ENCODE assay signal across 9 cellular contexts in the genomic region with DNA sequence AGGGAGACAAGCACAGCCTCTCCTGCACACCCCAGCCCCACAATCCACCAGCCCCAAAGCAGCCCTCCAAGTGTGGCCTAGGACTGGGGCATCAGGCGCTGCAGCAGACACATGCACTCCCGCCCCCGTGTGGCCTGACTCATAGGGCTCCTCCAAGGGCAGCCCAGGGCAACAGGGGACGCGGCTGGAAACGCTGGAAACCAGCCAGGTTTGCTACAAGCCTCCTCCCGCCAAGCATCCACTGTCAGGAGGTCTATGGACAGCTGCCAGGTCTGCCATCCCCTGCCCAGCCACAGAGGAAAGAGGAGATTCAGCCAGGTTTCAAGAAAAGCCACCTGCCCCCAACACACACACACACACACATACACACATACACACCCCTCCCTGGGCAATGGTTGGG. TPM values are rescaled to one million over a fixed set of nuclear protein-coding genes. Genes with fewer than 3 reads are reported as not detected.
DNase-seq lines count a peak whose midpoint lies in the region; ATAC-seq, FAIRE-seq and TF ChIP-seq lines count a peak whose summit lies in the region.
"Had no signal": no experiment of that assay in that cellular context is flagged by ENCODE, and none has a peak within 500 bp of the region (broad histone marks: within the 10 kb centered on the region; RNA-seq: fewer than 3 reads in every experiment).

No MANE protein-coding gene starts in this region.

- ATAC-seq in HG03095 (IDR thresholded peaks at IDR 0.05; ENCODE audit: unreplicated experiment) (no peak), HG02970 (IDR thresholded peaks at IDR 0.05; ENCODE audit: low FRiP score, unreplicated experiment) (no peak), HG02852 (IDR thresholded peaks at IDR 0.05; ENCODE audit: unreplicated experiment) (no peak)

- no peak overlapping the region for H3K27ac Mint-ChIP-seq in progenitor cell of endocrine pancreas
- H3K27ac Mint-ChIP-seq: activated naive CD8-positive, alpha-beta T cell treated with anti-CD3 and anti-CD28 coated beads, Interleukin-2, amount 10 ng/mL, durations not matched to agents 7 days and 5 days had no signal

- no peak for TF ChIP-seq POLR2A in H54 (IDR thresholded peaks at IDR 0.05; ENCODE audit: low read depth, low read length)

- H3K4me1 Mint-ChIP-seq in progenitor cell of endocrine pancreas (ENCODE audit: low read depth): peaks cover 7% of the 10 kb centered on the region

- no peaks in the 10 kb centered on the region for H3K9me3 Mint-ChIP-seq in progenitor cell of endocrine pancreas (ENCODE audit: low read depth)
- H3K9me3 Mint-ChIP-seq: activated naive CD8-positive, alpha-beta T cell treated with anti-CD3 and anti-CD28 coated beads, Interleukin-2, amount 10 ng/mL, durations not matched to agents 7 days and 5 days had no signal

- no peak overlapping the region for H3K4me3 Mint-ChIP-seq in progenitor cell of endocrine pancreas (ENCODE audit: low read depth)
- H3K4me3 Mint-ChIP-seq: activated naive CD8-positive, alpha-beta T cell treated with anti-CD3 and anti-CD28 coated beads, Interleukin-2, amount 10 ng/mL, durations not matched to agents 7 days and 5 days had no signal

- H3K36me3 Mint-ChIP-seq in progenitor cell of endocrine pancreas (ENCODE audit: insufficient read depth): no peaks in the 10 kb centered on the region
- H3K36me3 Mint-ChIP-seq: activated naive CD8-positive, alpha-beta T cell treated with anti-CD3 and anti-CD28 coated beads, Interleukin-2, amount 10 ng/mL, durations not matched to agents 7 days and 5 days had no signal

- TF ChIP-seq CTCF in progenitor cell of endocrine pancreas (IDR thresholded peaks at IDR 0.05; ENCODE audit: unreplicated experiment): peak; percentile 22

- H3K27me3 Mint-ChIP-seq in progenitor cell of endocrine pancreas: peaks cover 77% of the 10 kb centered on the region

- peak; percentile 38 to 45 for DNase-seq in AML-193 (lab: John Stamatoyannopoulos, UW)
- DNase-seq in H54 (ENCODE audit: insufficient read length, low spot score): peak; percentile 87
- peak; percentile 84 for DNase-seq in NCI-H774 (lab: John Stamatoyannopoulos, UW)
- DNase-seq in progenitor cell of endocrine pancreas (ENCODE audit: low spot score, unreplicated experiment): no peak
- DNase-seq: activated naive CD8-positive, alpha-beta T cell treated with anti-CD3 and anti-CD28 coated beads, Interleukin-2, amount 10 ng/mL, durations not matched to agents 7 days and 5 days had no signal

- FAIRE-seq in H54 (lab: Jason Lieb, UNC): no peak

- peak overlapping the region; percentile 76 for H3K27ac ChIP-seq in cingulate gyrus (ENCODE audit: low read depth, low read length)

RNA-seq across cellular contexts. Expression of a gene that starts 25.8 kb away (rescaled TPM):
- total RNA-seq in progenitor cell of endocrine pancreas: 13.8 and 16.7 TPM in 2 replicates
